ENCODE assay signal across 8 cellular contexts in the genomic region with DNA sequence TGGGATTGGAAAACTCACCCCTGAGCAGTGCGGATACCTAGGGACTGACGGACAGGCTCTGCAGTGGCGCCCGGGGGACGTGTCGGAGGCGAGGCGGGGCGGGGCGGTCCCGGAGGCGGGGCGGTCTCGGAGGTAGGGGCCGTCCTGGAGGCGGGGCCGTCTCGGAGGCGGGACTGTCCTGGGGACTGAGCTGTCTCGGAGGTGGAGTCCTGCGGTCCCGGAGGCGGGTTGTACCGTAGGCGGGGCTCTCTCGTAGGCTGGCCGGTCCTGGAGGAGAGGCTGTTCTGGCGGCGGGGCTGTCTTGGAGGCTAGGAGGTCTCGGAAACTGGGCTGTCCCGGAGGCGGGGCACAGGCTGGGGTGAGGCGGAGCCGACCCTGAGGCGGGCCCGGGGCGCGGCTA.
A peak's percentile ranks its signal among the peaks of the same experiment; 100 is the strongest.
DNase-seq lines count a peak whose midpoint lies in the region; ATAC-seq, FAIRE-seq and TF ChIP-seq lines count a peak whose summit lies in the region.
"Not testable (repeated sequence)": the region's sequence is repeated elsewhere in the genome, so short reads cannot be mapped to it uniquely, and the experiment has no call there.

No MANE protein-coding gene starts in this region.

- TF ChIP-seq POLR2A in A549 (IDR thresholded peaks at IDR 0.05; ENCODE audit: low read length); body of pancreas (IDR thresholded peaks at IDR 0.05): not testable (repeated sequence)

- not testable (repeated sequence) for TF ChIP-seq CTCF in A549 (IDR thresholded peaks at IDR 0.05); body of pancreas (IDR thresholded peaks at IDR 0.05)

- ATAC-seq in A549 (peak; percentile 90 to 95), GM19328 (IDR thresholded peaks at IDR 0.05; ENCODE audit: unreplicated experiment) (peak; percentile 83), HG03103 (IDR thresholded peaks at IDR 0.05; ENCODE audit: low read depth, unreplicated experiment) (peak; percentile 78), body of pancreas (peak; percentile 94), left lobe of liver (peak; percentile 91)

- H3K27ac ChIP-seq in A549, result not testable (repeated sequence)
- H3K27ac ChIP-seq in body of pancreas, result peak overlapping the region in 2 of 4 donors; percentile 40 to 64

- POLR2A ChIA-PET in A549 (lab: Yijun Ruan, JAX), result not testable (repeated sequence)

- H3K9me3 ChIP-seq in A549, body of pancreas: not testable (repeated sequence)

- not testable (repeated sequence) for H3K27me3 ChIP-seq in body of pancreas

- WGBS in A549 (ENCODE audit: missing lambda C conversion rate), result no CpG with 5 or more reads among the region's 38 CpGs
- 1% methylated on average over 14 of the region's 38 CpGs; no CpG with 5 or more reads in 1 of the 2 donors for WGBS in body of pancreas, 2 donors

- H3K4me3 ChIP-seq in A549, result peak overlapping the region; percentile 46
- H3K4me3 ChIP-seq in body of pancreas, result not testable (repeated sequence)

- peak overlapping the region; percentile 50; the same call in 1 of the 3 replicates for H3K4me2 ChIP-seq in A549

- TF ChIP-seq RAD21 in A549 (conservative IDR thresholded peaks at IDR 0.05 in 1 of 2, IDR thresholded peaks at IDR 0.05 in 1 of 2), result not testable (repeated sequence)

- not testable (repeated sequence) for DNase-seq in A549 (ENCODE audit: low read depth in 1 of 2, low spot score in 1 of 2)
- DNase-seq in NCI-H510A (lab: John Stamatoyannopoulos, UW) (peak; percentile 25), body of pancreas (peak; percentile 93 to 95 (median 94)), left lobe of liver (ENCODE audit: low spot score) (peak; percentile 81)
- DNase-seq in activated CD4-positive, alpha-beta T cell treated with anti-CD3 and anti-CD28 coated beads for 24 hours (ENCODE audit: low read depth in 2 of 2), result peak; percentile 83 to 94
- DNase-seq in stimulated activated CD4-positive, alpha-beta T cell treated with anti-CD3 and anti-CD28 coated beads, Interleukin-1b, Interleukin-23, amount 100 ng/mL, for 24 hours (ENCODE audit: low read depth in 4 of 4, low spot score in 1 of 4), result peak; percentile 86 to 97 (median 89)

- H3K4me1 ChIP-seq in A549, body of pancreas: not testable (repeated sequence)

- not testable (repeated sequence) for H3K36me3 ChIP-seq in body of pancreas (replicated peaks in 1 of 2; ENCODE audit: insufficient read depth in 1 of 2, low read depth in 2 of 2)

- CTCF ChIA-PET in A549 (lab: Yijun Ruan, JAX), result not testable (repeated sequence)

- not testable (repeated sequence) for FAIRE-seq in A549 (lab: Jason Lieb, UNC)

- not testable (repeated sequence) for TF ChIP-seq EP300 in A549 (IDR thresholded peaks at IDR 0.05)

- intact Hi-C loops in body of pancreas (cut with DNase I), result not testable (repeated sequence)
